ENCODE assay signal across 8 cellular contexts in the genomic region with DNA sequence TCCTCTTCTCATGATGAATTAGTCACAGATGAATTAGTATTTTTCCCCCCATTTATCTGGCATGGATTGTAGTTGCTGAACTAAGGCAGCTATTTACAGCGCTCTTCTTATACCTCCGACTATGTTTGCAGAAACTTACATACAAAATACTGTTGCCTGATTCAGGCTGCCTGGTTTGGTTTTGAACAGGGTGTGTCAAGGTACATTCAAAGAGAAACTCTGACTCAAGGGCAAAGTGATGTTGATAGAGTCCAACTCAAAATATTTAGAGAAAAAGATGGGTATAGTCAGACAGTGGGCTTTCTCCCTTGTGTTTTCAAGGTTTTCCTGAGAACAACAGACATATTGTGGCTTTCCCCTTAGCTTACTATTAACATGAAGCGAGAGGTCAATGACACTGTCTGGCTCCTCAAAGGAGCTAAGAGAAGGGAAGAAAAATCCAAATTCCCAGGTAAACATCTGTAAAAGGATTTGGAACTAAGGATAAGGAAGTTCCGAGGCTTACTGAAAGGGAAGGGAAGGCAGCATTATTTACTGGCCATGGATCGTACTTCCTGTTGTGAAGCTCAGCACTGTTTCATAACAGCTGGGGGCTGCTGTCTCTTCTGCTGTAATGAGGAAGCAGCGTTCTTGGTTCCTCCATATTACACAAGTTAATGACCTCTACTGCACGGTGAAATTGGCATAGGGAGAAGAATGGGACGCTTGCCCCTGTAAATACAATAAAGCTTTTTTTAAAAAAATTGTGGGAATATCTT. TPM values are rescaled to one million over a fixed set of nuclear protein-coding genes. Genes with fewer than 3 reads are reported as not detected.
DNase-seq lines count a peak whose midpoint lies in the region; ATAC-seq and TF ChIP-seq lines count a peak whose summit lies in the region.

No MANE protein-coding gene starts in this region.

- peak overlapping the region; percentile 13 to 63 for H3K27ac Mint-ChIP-seq in stimulated activated naive CD8-positive, alpha-beta T cell treated with anti-CD3 and anti-CD28 coated beads, Interleukin-15, amount 100 ng/mL, for 72 hours

- H3K9me3 Mint-ChIP-seq in stimulated activated naive CD8-positive, alpha-beta T cell treated with anti-CD3 and anti-CD28 coated beads, Interleukin-15, amount 100 ng/mL, for 72 hours, result no peaks in the 10 kb centered on the region

- no TSS peak for BruUV-seq in PC-9 (replicated peaks; lab: Mats Ljungman, UMichigan)

- peaks cover 50% of the 10 kb centered on the region for H3K4me1 Mint-ChIP-seq in stimulated activated naive CD8-positive, alpha-beta T cell treated with anti-CD3 and anti-CD28 coated beads, Interleukin-15, amount 100 ng/mL, for 72 hours

- no peak overlapping the region for H2AFZ ChIP-seq in PC-9

- H3K4me2 ChIP-seq in PC-9, result no peak overlapping the region

- in situ Hi-C loops in ACHN (cut with HindIII; ENCODE audit: low pct_ligation_motif_present, low pct_unique_long_range_greater_than_20kb, low sequenced_read_pairs), result no loop called here

- H3K9me2 ChIP-seq in PC-9 (ENCODE audit: insufficient read depth), result no peaks in the 10 kb centered on the region

- DNase-seq in activated naive CD4-positive, alpha-beta T cell treated with Interleukin-2 at 50 U/mL for 16 hours, result peak; percentile 8
- no peak for DNase-seq in activated naive CD4-positive, alpha-beta T cell (lab: John Stamatoyannopoulos, UW)
- DNase-seq in PC-9, result no peak
- DNase-seq in foreskin keratinocyte, result peak in 1 of 2 donors; percentile 48
- no peak for DNase-seq in stimulated activated naive CD8-positive, alpha-beta T cell treated with anti-CD3 and anti-CD28 coated beads, Interleukin-15, amount 100 ng/mL, for 72 hours
- no peak for DNase-seq in ACHN
- no peak for DNase-seq in RKO (ENCODE audit: low spot score)

- intact Hi-C loops in PC-9 (cut with micrococcal nuclease; ENCODE audit: unreplicated experiment), result no loop called here

- no peaks in the 10 kb centered on the region for H3K9me3 ChIP-seq in PC-9 (ENCODE audit: insufficient read depth, low read depth)

- no peaks in the 10 kb centered on the region for H3K27me3 ChIP-seq in PC-9 (ENCODE audit: insufficient read depth, low read depth)
- no peaks in the 10 kb centered on the region for H3K27me3 ChIP-seq in foreskin keratinocyte

- H3K79me2 ChIP-seq in PC-9 (ENCODE audit: low read depth), result no peaks in the 10 kb centered on the region

- H3K4me1 ChIP-seq in PC-9 (replicated peaks; ENCODE audit: insufficient read depth) (peaks cover 34% of the 10 kb centered on the region), foreskin keratinocyte (peaks cover 11% of the 10 kb centered on the region)

- H3K4me3 Mint-ChIP-seq in stimulated activated naive CD8-positive, alpha-beta T cell treated with anti-CD3 and anti-CD28 coated beads, Interleukin-15, amount 100 ng/mL, for 72 hours, result peak overlapping the region; percentile 57 to 75

- no peak overlapping the region for H3K4me3 ChIP-seq in PC-9

- POLR2A ChIA-PET in PC-9 (lab: Charles Lee; ENCODE audit: unreplicated experiment), result no interaction called here

- ATAC-seq in HG02970 (IDR thresholded peaks at IDR 0.05; ENCODE audit: low FRiP score, unreplicated experiment) (peak; percentile 59), foreskin keratinocyte (peak; percentile 71)
- peak; percentile 95 for ATAC-seq in stimulated activated naive CD8-positive, alpha-beta T cell treated with anti-CD3 and anti-CD28 coated beads, Interleukin-15, amount 100 ng/mL, for 72 hours

- peaks cover 7% of the 10 kb centered on the region; the same call in 1 of the 2 replicates for H3F3A ChIP-seq in PC-9 (ENCODE audit: insufficient read depth, low read depth)

- CTCF ChIA-PET in PC-9 (lab: Charles Lee), result interaction anchor here (0.6 kb wide), 1 partner anchor 65 kb away, joined by 4 read pairs; no protein-coding TSS in a partner anchor

- H4K20me1 ChIP-seq in PC-9 (ENCODE audit: insufficient read depth), result no peaks in the 10 kb centered on the region

- H3K36me3 ChIP-seq in PC-9 (ENCODE audit: low read depth), result no peaks in the 10 kb centered on the region

- no peaks in the 10 kb centered on the region for H3K27me3 Mint-ChIP-seq in stimulated activated naive CD8-positive, alpha-beta T cell treated with anti-CD3 and anti-CD28 coated beads, Interleukin-15, amount 100 ng/mL, for 72 hours

- TF ChIP-seq CTCF in PC-9 (conservative IDR thresholded peaks at IDR 0.05) (no peak), foreskin keratinocyte (conservative IDR thresholded peaks at IDR 0.05) (no peak)

- H3K27ac ChIP-seq in PC-9 (peak overlapping the region; percentile 34), foreskin keratinocyte (peak overlapping the region; percentile 68)

RNA-seq across cellular contexts. Expression of gene FAM9C, which starts 30.9 kb away (rescaled TPM):
- total RNA-seq in PC-9 (2021) (not detected in 2 replicates), foreskin keratinocyte (not detected in 2 replicates)
- not detected in 2 replicates for polyA plus RNA-seq in foreskin keratinocyte

RNA-seq across cellular contexts. Expression of gene TMSB4X, which starts 38.6 kb away (rescaled TPM):
- 2,589 and 3,588 TPM in 2 replicates for total RNA-seq in PC-9 (2021)
- total RNA-seq in foreskin keratinocyte, result 1,702 and 2,721 TPM in 2 replicates
- 2,710 and 4,192 TPM in 2 replicates for polyA plus RNA-seq in foreskin keratinocyte
